In genomic region chr16:72467157-72467759, GRCh38 we compare ENCODE assay signal across 8 cellular contexts.
DNase-seq lines count a peak whose midpoint lies in the region; ATAC-seq lines count a peak whose summit lies in the region.

No MANE protein-coding gene starts in this region.

- peak; percentile 55 for ATAC-seq in GM19035 (IDR thresholded peaks at IDR 0.05; ENCODE audit: unreplicated experiment)
- ATAC-seq in HG03469 (IDR thresholded peaks at IDR 0.05; ENCODE audit: unreplicated experiment): no peak
- no peak for ATAC-seq in GM19324 (IDR thresholded peaks at IDR 0.05; ENCODE audit: low FRiP score, unreplicated experiment)

- DNase-seq in AG08395 (ENCODE audit: low spot score) (peak; percentile 38), NCI-H2081 treated with DMSO at 0.1 percent for 48 hours (lab: John Stamatoyannopoulos, UW) (peak; percentile 3), amniotic stem cell (lab: John Stamatoyannopoulos, UW) (peak; percentile 18), kidney tubule cell (ENCODE audit: low spot score) (peak; percentile 57), NCI-H1930 (lab: John Stamatoyannopoulos, UW) (no peak)

Comparison
In these comparisons a context has a peak if more than half of its experiments do, and no peak if none do; other contexts are left out.
1. DNase-seq: peak in AG08395 (single experiment), NCI-H2081 treated with DMSO at 0.1 percent for 48 hours (single experiment), amniotic stem cell (single experiment) and kidney tubule cell (single experiment); none in NCI-H1930 (0 of 2).